In the genomic region with DNA sequence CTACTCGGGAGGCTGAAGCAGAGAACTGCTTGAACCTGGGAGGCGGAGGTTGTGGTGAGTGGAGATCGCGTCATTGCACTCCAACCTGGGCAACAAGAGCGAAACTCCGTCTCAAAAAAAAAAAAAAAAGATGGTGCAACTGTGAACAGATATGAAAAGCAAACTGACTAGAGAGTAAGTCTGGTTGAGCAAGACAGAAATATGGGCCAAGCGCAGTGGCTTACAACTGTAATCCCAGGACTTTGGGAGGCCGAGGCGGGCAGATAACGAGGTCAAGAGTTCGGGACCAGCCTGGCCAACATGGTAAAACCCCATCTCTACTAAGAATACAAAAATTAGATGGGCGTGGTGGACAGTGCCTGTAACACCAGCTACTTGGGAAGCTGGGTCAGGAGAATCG, we compare ENCODE assay signal across 3 cellular contexts. TPM values are rescaled to one million over a fixed set of nuclear protein-coding genes. Genes with fewer than 3 reads are reported as not detected.
"Had no signal": no experiment of that assay in that cellular context is flagged by ENCODE, and none has a peak within 500 bp of the region (broad histone marks: within the 10 kb centered on the region; RNA-seq: fewer than 3 reads in every experiment).

No MANE protein-coding gene starts in this region.

RNA-seq across cellular contexts. Expression of gene ENAH, which starts 24.1 kb away (rescaled TPM):
- total RNA-seq: activated CD4-positive, alpha-beta memory T cell treated with anti-CD3 and anti-CD28 coated beads, Interleukin-2, amount 10 ng/mL, durations not matched to agents 7 days and 5 days; activated CD4-positive, alpha-beta T cell treated with anti-CD3 and anti-CD28 coated beads, Interleukin-2, amount 10 ng/mL, durations not matched to agents 7 days and 5 days; activated naive CD8-positive, alpha-beta T cell treated with anti-CD3 and anti-CD28 coated beads, Interleukin-2, amount 10 ng/mL, durations not matched to agents 7 days and 5 days had no signal
